ENCODE assay signal across 1 cellular context in the genomic region with DNA sequence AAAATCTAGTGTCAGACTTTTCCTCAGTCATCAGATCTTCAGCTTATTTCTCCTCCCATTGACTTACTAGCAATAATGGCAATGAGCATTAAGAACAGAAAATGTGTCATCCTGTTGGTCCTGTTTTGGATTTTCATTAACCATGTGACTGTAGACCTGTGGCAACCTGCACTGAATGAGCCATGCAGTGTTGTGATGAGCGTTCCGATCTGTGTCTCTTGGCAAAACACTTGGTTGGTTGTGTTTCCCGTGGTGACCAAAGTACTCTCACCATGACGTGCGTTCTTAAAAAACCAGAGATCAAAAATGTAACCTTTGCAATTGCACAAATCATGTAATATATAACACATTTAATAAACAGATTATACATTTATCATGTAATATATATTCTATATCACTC.
TF ChIP-seq lines count a peak whose summit lies in the region.

No MANE protein-coding gene starts in this region.

TF ChIP-seq in liver, 16 proteins besides CTCF, POLR2A, EP300 and RAD21 (continued from another document):
- TF ChIP-seq, protein P1, sequence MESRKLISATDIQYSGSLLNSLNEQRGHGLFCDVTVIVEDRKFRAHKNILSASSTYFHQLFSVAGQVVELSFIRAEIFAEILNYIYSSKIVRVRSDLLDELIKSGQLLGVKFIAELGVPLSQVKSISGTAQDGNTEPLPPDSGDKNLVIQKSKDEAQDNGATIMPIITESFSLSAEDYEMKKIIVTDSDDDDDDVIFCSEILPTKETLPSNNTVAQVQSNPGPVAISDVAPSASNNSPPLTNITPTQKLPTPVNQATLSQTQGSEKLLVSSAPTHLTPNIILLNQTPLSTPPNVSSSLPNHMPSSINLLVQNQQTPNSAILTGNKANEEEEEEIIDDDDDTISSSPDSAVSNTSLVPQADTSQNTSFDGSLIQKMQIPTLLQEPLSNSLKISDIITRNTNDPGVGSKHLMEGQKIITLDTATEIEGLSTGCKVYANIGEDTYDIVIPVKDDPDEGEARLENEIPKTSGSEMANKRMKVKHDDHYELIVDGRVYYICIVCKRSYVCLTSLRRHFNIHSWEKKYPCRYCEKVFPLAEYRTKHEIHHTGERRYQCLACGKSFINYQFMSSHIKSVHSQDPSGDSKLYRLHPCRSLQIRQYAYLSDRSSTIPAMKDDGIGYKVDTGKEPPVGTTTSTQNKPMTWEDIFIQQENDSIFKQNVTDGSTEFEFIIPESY (IDR thresholded peaks at IDR 0.05): peak; percentile 71
- TF ChIP-seq, protein P2, sequence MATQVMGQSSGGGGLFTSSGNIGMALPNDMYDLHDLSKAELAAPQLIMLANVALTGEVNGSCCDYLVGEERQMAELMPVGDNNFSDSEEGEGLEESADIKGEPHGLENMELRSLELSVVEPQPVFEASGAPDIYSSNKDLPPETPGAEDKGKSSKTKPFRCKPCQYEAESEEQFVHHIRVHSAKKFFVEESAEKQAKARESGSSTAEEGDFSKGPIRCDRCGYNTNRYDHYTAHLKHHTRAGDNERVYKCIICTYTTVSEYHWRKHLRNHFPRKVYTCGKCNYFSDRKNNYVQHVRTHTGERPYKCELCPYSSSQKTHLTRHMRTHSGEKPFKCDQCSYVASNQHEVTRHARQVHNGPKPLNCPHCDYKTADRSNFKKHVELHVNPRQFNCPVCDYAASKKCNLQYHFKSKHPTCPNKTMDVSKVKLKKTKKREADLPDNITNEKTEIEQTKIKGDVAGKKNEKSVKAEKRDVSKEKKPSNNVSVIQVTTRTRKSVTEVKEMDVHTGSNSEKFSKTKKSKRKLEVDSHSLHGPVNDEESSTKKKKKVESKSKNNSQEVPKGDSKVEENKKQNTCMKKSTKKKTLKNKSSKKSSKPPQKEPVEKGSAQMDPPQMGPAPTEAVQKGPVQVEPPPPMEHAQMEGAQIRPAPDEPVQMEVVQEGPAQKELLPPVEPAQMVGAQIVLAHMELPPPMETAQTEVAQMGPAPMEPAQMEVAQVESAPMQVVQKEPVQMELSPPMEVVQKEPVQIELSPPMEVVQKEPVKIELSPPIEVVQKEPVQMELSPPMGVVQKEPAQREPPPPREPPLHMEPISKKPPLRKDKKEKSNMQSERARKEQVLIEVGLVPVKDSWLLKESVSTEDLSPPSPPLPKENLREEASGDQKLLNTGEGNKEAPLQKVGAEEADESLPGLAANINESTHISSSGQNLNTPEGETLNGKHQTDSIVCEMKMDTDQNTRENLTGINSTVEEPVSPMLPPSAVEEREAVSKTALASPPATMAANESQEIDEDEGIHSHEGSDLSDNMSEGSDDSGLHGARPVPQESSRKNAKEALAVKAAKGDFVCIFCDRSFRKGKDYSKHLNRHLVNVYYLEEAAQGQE (IDR thresholded peaks at IDR 0.05): peak; percentile 49
- TF ChIP-seq HNF4A (conservative IDR thresholded peaks at IDR 0.05): peak in 1 of 2 donors; percentile 87
- TF ChIP-seq YY1 (IDR thresholded peaks at IDR 0.05): peak; percentile 55
- TF ChIP-seq RXRA (IDR thresholded peaks at IDR 0.05): peak in 1 of 2 donors; percentile 80
- no peak for TF ChIP-seq SP1 (IDR thresholded peaks at IDR 0.05)
- no peak for TF ChIP-seq GABPA (IDR thresholded peaks at IDR 0.05 in 1 of 2, conservative IDR thresholded peaks at IDR 0.05 in 1 of 2)
- TF ChIP-seq HNF4G (IDR thresholded peaks at IDR 0.05): no peak
